Comparison of ENCODE assay signal across 22 cellular contexts in the genomic region with DNA sequence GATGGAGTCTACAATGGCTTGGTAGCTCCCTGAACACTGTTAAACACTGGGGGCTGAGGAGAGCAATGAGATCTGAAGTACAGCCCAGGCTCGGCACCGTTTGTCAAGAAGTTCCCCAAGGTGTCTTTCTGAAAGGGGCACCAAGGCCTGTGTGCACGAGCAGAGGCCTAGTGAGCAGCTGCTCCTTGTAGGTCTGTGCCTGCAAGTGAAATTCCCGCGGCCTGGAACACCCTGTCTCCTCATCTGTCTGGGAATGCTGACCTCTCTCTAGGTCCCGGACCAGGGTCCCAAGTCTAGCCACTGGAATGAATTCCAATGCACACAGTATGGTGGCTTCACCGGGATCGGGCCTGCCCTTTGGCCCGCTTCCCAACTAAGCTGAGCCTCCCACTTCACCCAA.
"Had no signal": no experiment of that assay in that cellular context is flagged by ENCODE, and none has a peak within 500 bp of the region (broad histone marks: within the 10 kb centered on the region; RNA-seq: fewer than 3 reads in every experiment).

No MANE protein-coding gene starts in this region.

- H3K4me3 ChIP-seq: colonic mucosa, hepatocyte, lung, right atrium auricular region, smooth muscle cell, upper lobe of left lung, uterus had no signal

- H3K9me3 Mint-ChIP-seq: endodermal cell; naive B cell; stimulated activated effector memory CD8-positive, alpha-beta T cell treated with anti-CD3 and anti-CD28 coated beads, Interleukin-12 subunit alpha, Interleukin-12 subunit beta, amount 100 ng/mL, for 72 hours; stimulated activated naive CD8-positive, alpha-beta T cell treated with anti-CD3 and anti-CD28 coated beads, Interleukin-15, Interleukin-2, amounts not matched to agents 100 ng/mL and 50 ng/mL, for 24 hours had no signal

- H3K36me3 Mint-ChIP-seq: naive B cell; stimulated activated effector memory CD8-positive, alpha-beta T cell treated with anti-CD3 and anti-CD28 coated beads, Interleukin-12 subunit alpha, Interleukin-12 subunit beta, amount 100 ng/mL, for 72 hours had no signal

- H3K4me1 ChIP-seq: colonic mucosa, right atrium auricular region, uterus had no signal

- H3K4me2 ChIP-seq: hepatocyte, smooth muscle cell had no signal

- H3K36me3 ChIP-seq: colonic mucosa, neutrophil, right atrium auricular region, upper lobe of left lung, uterus had no signal

- H2AFZ ChIP-seq: hepatocyte had no signal

- H3K4me1 Mint-ChIP-seq: endodermal cell; stimulated activated effector memory CD8-positive, alpha-beta T cell treated with anti-CD3 and anti-CD28 coated beads, Interleukin-12 subunit alpha, Interleukin-12 subunit beta, amount 100 ng/mL, for 72 hours had no signal

- H3K27me3 Mint-ChIP-seq: naive B cell; stimulated activated naive CD8-positive, alpha-beta T cell treated with anti-CD3 and anti-CD28 coated beads, Interleukin-15, Interleukin-2, amounts not matched to agents 100 ng/mL and 50 ng/mL, for 24 hours had no signal

- ATAC-seq: left colon; left ventricle myocardium superior; stimulated activated effector memory CD8-positive, alpha-beta T cell treated with anti-CD3 and anti-CD28 coated beads, Interleukin-12 subunit alpha, Interleukin-12 subunit beta, amount 100 ng/mL, for 72 hours had no signal

- H3K4me3 Mint-ChIP-seq: endodermal cell; nephron progenitor cell; stimulated activated effector memory CD8-positive, alpha-beta T cell treated with anti-CD3 and anti-CD28 coated beads, Interleukin-12 subunit alpha, Interleukin-12 subunit beta, amount 100 ng/mL, for 72 hours; stimulated activated naive CD8-positive, alpha-beta T cell treated with anti-CD3 and anti-CD28 coated beads, Interleukin-15, Interleukin-2, amounts not matched to agents 100 ng/mL and 50 ng/mL, for 24 hours had no signal

- DNase-seq: cerebellar nuclear complex; colonic mucosa; effector CD4-positive, alpha-beta T cell; endodermal cell; foreskin melanocyte; head of caudate nucleus; left colon; left ventricle myocardium superior; mesendoderm; naive B cell; nephron progenitor cell; stimulated activated CD4-positive, alpha-beta T cell treated with anti-CD3 and anti-CD28 coated beads, Interleukin-4, amount 100 ng/mL, for 1 hour; stimulated activated CD8-positive, alpha-beta memory T cell treated with anti-CD3 and anti-CD28 coated beads, Interleukin-4, amount 100 ng/mL, for 48 hours; uterus had no signal

- H3K79me2 ChIP-seq: hepatocyte had no signal

- H3K27me3 ChIP-seq: colonic mucosa, hepatocyte, neutrophil, right atrium auricular region, upper lobe of left lung, uterus had no signal

- H3K9me3 ChIP-seq: colonic mucosa, neutrophil, right atrium auricular region, upper lobe of left lung, uterus had no signal

- H3K27ac Mint-ChIP-seq: endodermal cell; naive B cell; stimulated activated effector memory CD8-positive, alpha-beta T cell treated with anti-CD3 and anti-CD28 coated beads, Interleukin-12 subunit alpha, Interleukin-12 subunit beta, amount 100 ng/mL, for 72 hours; stimulated activated naive CD8-positive, alpha-beta T cell treated with anti-CD3 and anti-CD28 coated beads, Interleukin-15, Interleukin-2, amounts not matched to agents 100 ng/mL and 50 ng/mL, for 24 hours had no signal

- H3K27ac ChIP-seq: colonic mucosa, hepatocyte, neutrophil, right atrium auricular region, upper lobe of left lung, uterus had no signal
